ENCODE assay signal across 1 cellular context in genomic region chr19:49596954-49597702, GRCh38.
TF ChIP-seq lines count a peak whose summit lies in the region.

No MANE protein-coding gene starts in this region.

TF ChIP-seq in HCT116, 20 proteins besides CTCF, POLR2A, EP300 and RAD21 (continued from another document):
- TF ChIP-seq POLR2AphosphoS5 (IDR thresholded peaks at IDR 0.05; ENCODE audit: low read depth, low read length) = 0 out of 2 replicates have a peak, but pooled peaks have one; percentile 21
